In the genomic region with DNA sequence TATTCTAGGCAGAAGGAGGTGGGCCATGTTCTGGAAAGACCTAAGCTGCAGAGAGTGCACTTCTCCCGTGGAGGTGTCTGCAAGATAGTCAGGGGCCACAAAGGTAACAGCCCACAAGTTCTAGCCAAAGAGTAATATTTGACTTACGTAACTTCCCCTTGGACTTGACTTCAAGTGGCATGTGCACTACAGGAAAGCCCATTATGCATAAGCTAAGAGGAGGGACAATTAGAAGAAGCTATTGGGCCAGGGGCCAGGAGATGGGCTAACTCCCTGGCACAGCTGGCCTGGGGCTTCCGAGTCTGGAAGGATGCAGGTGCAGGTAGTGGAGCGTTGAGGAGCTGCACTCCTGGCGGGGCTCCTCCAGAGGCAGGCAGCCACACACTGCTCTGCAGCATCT, we compare ENCODE assay signal across 14 cellular contexts. TPM values are rescaled to one million over a fixed set of nuclear protein-coding genes. Genes with fewer than 3 reads are reported as not detected.
DNase-seq lines count a peak whose midpoint lies in the region; ATAC-seq, FAIRE-seq and TF ChIP-seq lines count a peak whose summit lies in the region.
"Had no signal": no experiment of that assay in that cellular context is flagged by ENCODE, and none has a peak within 500 bp of the region (broad histone marks: within the 10 kb centered on the region; RNA-seq: fewer than 3 reads in every experiment).

No MANE protein-coding gene starts in this region.

- CTCF ChIA-PET in A549 (lab: Yijun Ruan, JAX) = no interaction called here

- H3K27ac ChIP-seq in A549 (peak overlapping the region; percentile 65 to 76; a peak in 5 of 6 replicates), KOPT-K1 (ENCODE audit: low read depth, low read length, poor library complexity, severe bottlenecking) (peak overlapping the region; percentile 39), left lung (peak overlapping the region in 1 of 2 donors; percentile 66)
- H3K27ac ChIP-seq: esophagus squamous epithelium had no signal

- DNase-seq in A549 (ENCODE audit: low read depth in 1 of 2, low spot score in 1 of 2) (no peak), NOMO-1 treated with DMSO at 0.1 percent for 48 hours (lab: John Stamatoyannopoulos, UW; ENCODE audit: unreplicated experiment) (peak; percentile 73), left lung (no peak), anterior cingulate cortex (lab: John Stamatoyannopoulos, UW) (no peak), H7 (no peak)
- DNase-seq: activated CD4-positive, alpha-beta T cell treated with anti-CD3 and anti-CD28 coated beads for 1 hour; activated naive CD4-positive, alpha-beta T cell; Caco-2; esophagus squamous epithelium; posterior cingulate gyrus; stimulated activated CD4-positive, alpha-beta T cell treated with anti-CD3 and anti-CD28 coated beads, Interleukin-15, amount 100 ng/mL, for 24 hours had no signal

- POLR2A ChIA-PET in A549 (lab: Yijun Ruan, JAX) = no interaction called here

- no peak for TF ChIP-seq POLR2A in A549 (IDR thresholded peaks at IDR 0.05; ENCODE audit: low read length)

- no peak for TF ChIP-seq CTCF in A549 (IDR thresholded peaks at IDR 0.05)
- TF ChIP-seq CTCF in left lung (IDR thresholded peaks at IDR 0.05) = no peak

- no peak for ATAC-seq in A549
- peak; percentile 49 for ATAC-seq in left lung
- no peak for ATAC-seq in HG03097 (IDR thresholded peaks at IDR 0.05; ENCODE audit: low FRiP score, unreplicated experiment)
- ATAC-seq in HG03378 (IDR thresholded peaks at IDR 0.05; ENCODE audit: unreplicated experiment) = no peak

- intact Hi-C loops in left lung (cut with DNase I) = no loop called here

- peaks cover 21% of the 10 kb centered on the region for H3K4me1 ChIP-seq in A549
- H3K4me1 ChIP-seq in left lung = peaks cover 16 to 48% of the 10 kb centered on the region in 2 donors
- H3K4me1 ChIP-seq: Caco-2 had no signal

- 0 out of 3 replicates have a peak overlapping the region, but pooled peaks have one; percentile 47 for H3K4me2 ChIP-seq in A549

- no peak for TF ChIP-seq RAD21 in A549 (conservative IDR thresholded peaks at IDR 0.05 in 1 of 2, IDR thresholded peaks at IDR 0.05 in 1 of 2)

- no peak for FAIRE-seq in A549 (lab: Jason Lieb, UNC)

- no peak for TF ChIP-seq EP300 in A549 (IDR thresholded peaks at IDR 0.05)

- peaks cover 35% of the 10 kb centered on the region; the same call in 1 of the 2 replicates for H3K36me3 ChIP-seq in KOPT-K1 (ENCODE audit: insufficient read depth, low read length)
- H3K36me3 ChIP-seq in left lung = no peaks in the 10 kb centered on the region
- no peaks in the 10 kb centered on the region for H3K36me3 ChIP-seq in H7 (replicated peaks; ENCODE audit: control insufficient read depth, insufficient read depth, low read length)
- H3K36me3 ChIP-seq: esophagus squamous epithelium had no signal

- H3K4me3 ChIP-seq in A549 (no peak overlapping the region), left lung (no peak overlapping the region), H7 (ENCODE audit: insufficient read depth, low read depth, low read length) (no peak overlapping the region)
- H3K4me3 ChIP-seq: esophagus squamous epithelium had no signal

- no peaks in the 10 kb centered on the region for H3K9me3 ChIP-seq in A549
- H3K9me3 ChIP-seq in KOPT-K1 (ENCODE audit: insufficient read depth, low read length, poor library complexity, severe bottlenecking) = no peaks in the 10 kb centered on the region
- no peaks in the 10 kb centered on the region for H3K9me3 ChIP-seq in left lung
- H3K9me3 ChIP-seq: Caco-2, esophagus squamous epithelium had no signal

- H3K27me3 ChIP-seq in left lung (no peaks in the 10 kb centered on the region), H7 (ENCODE audit: control insufficient read depth, insufficient read depth, low read length) (no peaks in the 10 kb centered on the region; the same call in 1 of the 2 replicates)
- H3K27me3 ChIP-seq: esophagus squamous epithelium had no signal

- 95% methylated on average over 5 of the region's 5 CpGs for WGBS in A549 (ENCODE audit: missing lambda C conversion rate)

TF ChIP-seq in A549, 52 proteins besides CTCF, POLR2A, EP300 and RAD21:
- TF ChIP-seq NFE2L2 (conservative IDR thresholded peaks at IDR 0.05; ENCODE audit: low read length) (no peak), MAZ (IDR thresholded peaks at IDR 0.05; ENCODE audit: borderline replicate concordance, low read depth, low read length) (no peak), NR3C1 (IDR thresholded peaks at IDR 0.05) (no peak), RNF2 (IDR thresholded peaks at IDR 0.05; ENCODE audit: borderline replicate concordance, low read depth) (no peak), EHMT2 (IDR thresholded peaks at IDR 0.05; ENCODE audit: low read depth) (no peak), TP53 (CRISPR knock-in tag; IDR thresholded peaks at IDR 0.05) (no peak), CBX8 (IDR thresholded peaks at IDR 0.05) (no peak), GATA3 (IDR thresholded peaks at IDR 0.05; ENCODE audit: borderline replicate concordance) (no peak), MYC (IDR thresholded peaks at IDR 0.05; ENCODE audit: borderline replicate concordance, low read length) (no peak)

RNA-seq across cellular contexts. Expression of a gene that starts 58.3 kb away (rescaled TPM):
- not detected in 2 replicates for polyA plus RNA-seq in A549 (2011; rRNA removed)
- not detected in 2 replicates for polyA plus RNA-seq in A549 (2012; cell fraction: cytosol; rRNA removed)
- not detected in 2 replicates for polyA plus RNA-seq in A549 (2012; cell fraction: nucleus; rRNA removed)
- 0.07 TPM in 1 of 3 replicates, not detected in the others for polyA plus RNA-seq in A549 (2017; fragmentation: RNase III; extraction: RNeasy Plus Mini Kit Qiagen cat#74134 plus additional on column Dnase treatment)
- not detected in 2 replicates for polyA minus RNA-seq in A549 (2011; rRNA and poly(A)+ RNA removed)
- total RNA-seq in left lung = 10 to 100 TPM; 21.7 to 27.6 TPM
- 0.37 and 1.5 TPM in 2 replicates for total RNA-seq in H7 (2014; rRNA removed; shearing (Covaris generic))
- total RNA-seq: Caco-2 had no signal
